ENCODE assay signal across 14 cellular contexts in genomic region chr5:33827335-33827734, GRCh38.
DNase-seq lines count a peak whose midpoint lies in the region; ATAC-seq and TF ChIP-seq lines count a peak whose summit lies in the region.
"Had no signal": no experiment of that assay in that cellular context is flagged by ENCODE, and none has a peak within 500 bp of the region (broad histone marks: within the 10 kb centered on the region; RNA-seq: fewer than 3 reads in every experiment).

No MANE protein-coding gene starts in this region.

- no peak overlapping the region for H3K14ac ChIP-seq in trophoblast cell (ENCODE audit: low read length)

- H3K4ac ChIP-seq in trophoblast cell (ENCODE audit: low read depth, low read length), result no peak overlapping the region

- DNase-seq in M059J (ENCODE audit: low read depth) (peak; percentile 73), brain microvascular endothelial cell (no peak), retinal pigment epithelial cell (ENCODE audit: low read depth) (peak; percentile 57), trophoblast cell (no peak), ureter (ENCODE audit: low spot score) (no peak)
- DNase-seq in effector memory CD8-positive, alpha-beta T cell, result no peak
- no peak for DNase-seq in effector CD4-positive, alpha-beta T cell
- DNase-seq: DMS 273 treated with DMSO at 0.1 percent for 48 hours, NCI-H1105, NCI-H1694, NCI-H2227 treated with DMSO at 0.1 percent for 48 hours, SHP77 treated with DMSO at 0.1 percent for 48 hours had no signal

- no peaks in the 10 kb centered on the region for H3K4me1 Mint-ChIP-seq in effector memory CD8-positive, alpha-beta T cell (ENCODE audit: low read depth in 2 of 2)
- H3K4me1 Mint-ChIP-seq: CD14-positive monocyte had no signal

- H3K9me3 Mint-ChIP-seq in effector memory CD8-positive, alpha-beta T cell, result no peaks in the 10 kb centered on the region

- in situ Hi-C loops in brain microvascular endothelial cell (cut with HindIII; ENCODE audit: low pct_ligation_motif_present, low sequenced_read_pairs), result no loop called here

- no peak overlapping the region for H4K8ac ChIP-seq in trophoblast cell (ENCODE audit: low read depth, low read length)

- no peak overlapping the region for H4K12ac ChIP-seq in trophoblast cell (ENCODE audit: low read depth, low read length)

- TF ChIP-seq CTCF in brain microvascular endothelial cell (IDR thresholded peaks at IDR 0.05; ENCODE audit: low read depth, low read length, missing control alignments), result no peak
- no peak for TF ChIP-seq CTCF in retinal pigment epithelial cell (conservative IDR thresholded peaks at IDR 0.05; ENCODE audit: low read depth, low read length)

- H4K20me1 ChIP-seq in BLaER1, result no peaks in the 10 kb centered on the region

- H3K27ac ChIP-seq in BLaER1 (peak overlapping the region; percentile 28), brain microvascular endothelial cell (peak overlapping the region; percentile 69), trophoblast cell (ENCODE audit: low read depth, low read length) (no peak overlapping the region)

- no peak for ATAC-seq in effector memory CD8-positive, alpha-beta T cell (replicated peaks)

- H3K79me1 ChIP-seq in trophoblast cell (ENCODE audit: low read length), result no peaks in the 10 kb centered on the region

- H3K27me3 Mint-ChIP-seq in effector memory CD8-positive, alpha-beta T cell, result peaks cover 7 to 23% of the 10 kb centered on the region in 2 donors

- no peak overlapping the region for H2BK5ac ChIP-seq in trophoblast cell (ENCODE audit: low read depth, low read length, poor library complexity)

- H3K79me2 ChIP-seq in trophoblast cell (ENCODE audit: control insufficient read depth, insufficient read depth, low read length, poor library complexity), result no peaks in the 10 kb centered on the region

- no peak overlapping the region for H2AK5ac ChIP-seq in trophoblast cell (ENCODE audit: low read length)

- no peak overlapping the region for H2BK12ac ChIP-seq in trophoblast cell (ENCODE audit: low read length)

- H3K27ac Mint-ChIP-seq in effector memory CD8-positive, alpha-beta T cell, result no peak overlapping the region
- H3K27ac Mint-ChIP-seq: CD14-positive monocyte had no signal

- no peak overlapping the region for H3K9ac ChIP-seq in BLaER1
- H3K9ac ChIP-seq in trophoblast cell (ENCODE audit: low read length), result no peak overlapping the region

- no peak overlapping the region for H3K23ac ChIP-seq in trophoblast cell (ENCODE audit: low read length)

- WGBS in trophoblast cell (ENCODE audit: extremely low coverage, insufficient coverage, insufficient read length), result no CpG with 5 or more reads among the region's 4 CpGs

- H3K36me3 Mint-ChIP-seq in effector memory CD8-positive, alpha-beta T cell (ENCODE audit: insufficient read depth), result no peaks in the 10 kb centered on the region
- H3K36me3 Mint-ChIP-seq: CD14-positive monocyte had no signal

- peaks cover 32% of the 10 kb centered on the region for H3K4me1 ChIP-seq in BLaER1
- no peaks in the 10 kb centered on the region for H3K4me1 ChIP-seq in trophoblast cell (ENCODE audit: control insufficient read depth in 1 of 2, insufficient read depth in 2 of 2, low read length in 2 of 2)

- H3K4me3 ChIP-seq in BLaER1, result no peak overlapping the region
- no peak overlapping the region for H3K4me3 ChIP-seq in brain microvascular endothelial cell (ENCODE audit: low read depth, low read length)
- no peak overlapping the region for H3K4me3 ChIP-seq in retinal pigment epithelial cell (ENCODE audit: low read length)
- no peak overlapping the region for H3K4me3 ChIP-seq in trophoblast cell (ENCODE audit: low read depth, low read length)

- H3K4me2 ChIP-seq in BLaER1 (peak overlapping the region; percentile 56), trophoblast cell (ENCODE audit: low read length) (no peak overlapping the region)

- H3K9me3 ChIP-seq in BLaER1 (peaks cover under 1% of the 10 kb centered on the region; the same call in 1 of the 2 replicates), trophoblast cell (ENCODE audit: insufficient read depth, low read depth, low read length) (no peaks in the 10 kb centered on the region)

- no peaks in the 10 kb centered on the region for H3K36me3 ChIP-seq in BLaER1
- no peaks in the 10 kb centered on the region for H3K36me3 ChIP-seq in brain microvascular endothelial cell (replicated peaks)
- H3K36me3 ChIP-seq in trophoblast cell (ENCODE audit: control insufficient read depth in 1 of 2, insufficient read depth in 2 of 2, low read length in 2 of 2), result no peaks in the 10 kb centered on the region

- H2AFZ ChIP-seq in trophoblast cell (ENCODE audit: insufficient read depth, low read length, poor library complexity), result no peak overlapping the region

- no peak overlapping the region for H4K91ac ChIP-seq in trophoblast cell (ENCODE audit: low read depth, low read length)

- H3K18ac ChIP-seq in trophoblast cell (ENCODE audit: low read length), result no peak overlapping the region

- no peak overlapping the region for H2BK120ac ChIP-seq in trophoblast cell (ENCODE audit: insufficient read depth, low read length, poor library complexity)

- H3K27me3 ChIP-seq in BLaER1, result no peaks in the 10 kb centered on the region
- H3K27me3 ChIP-seq in brain microvascular endothelial cell (replicated peaks), result no peaks in the 10 kb centered on the region
- no peaks in the 10 kb centered on the region for H3K27me3 ChIP-seq in trophoblast cell (ENCODE audit: insufficient read depth, low read length)

- H3K4me3 Mint-ChIP-seq in effector memory CD8-positive, alpha-beta T cell, result no peak overlapping the region
- H3K4me3 Mint-ChIP-seq: CD14-positive monocyte had no signal

Comparison
In these comparisons a context has a peak if more than half of its experiments do, and no peak if none do; other contexts are left out.
1. DNase-seq: peak in M059J (single experiment) and retinal pigment epithelial cell (single experiment); none in brain microvascular endothelial cell (single experiment), effector memory CD8-positive, alpha-beta T cell (0 of 3), trophoblast cell (0 of 2), effector CD4-positive, alpha-beta T cell (single experiment) and ureter (single experiment).